1 cellular context compared by ENCODE assay signal in genomic region chr11:75035911-75036536, GRCh38.
TF ChIP-seq lines count a peak whose summit lies in the region.

No MANE protein-coding gene starts in this region.

TF ChIP-seq in SK-N-SH, 30 proteins besides CTCF, POLR2A, EP300 and RAD21 (continued from another document):
- TF ChIP-seq USF2 (IDR thresholded peaks at IDR 0.05; ENCODE audit: borderline replicate concordance, low read depth, low read length) (no peak), MXI1 (IDR thresholded peaks at IDR 0.05; ENCODE audit: low read depth, low read length) (no peak), SIN3A (IDR thresholded peaks at IDR 0.05; ENCODE audit: borderline replicate concordance, low read depth, low read length) (no peak), FOXM1 (IDR thresholded peaks at IDR 0.05; ENCODE audit: low read depth) (no peak), TAF1 (IDR thresholded peaks at IDR 0.05; ENCODE audit: borderline replicate concordance, low read depth, low read length) (no peak), RFX5 (IDR thresholded peaks at IDR 0.05; ENCODE audit: low read length) (no peak), GABPA (IDR thresholded peaks at IDR 0.05; ENCODE audit: low read depth) (no peak), SMC3 (IDR thresholded peaks at IDR 0.05; ENCODE audit: low read depth, low read length) (no peak), RXRA (IDR thresholded peaks at IDR 0.05; ENCODE audit: borderline replicate concordance, low read depth) (no peak), NFIC (IDR thresholded peaks at IDR 0.05; ENCODE audit: borderline replicate concordance) (no peak), TCF12 (IDR thresholded peaks at IDR 0.05) (no peak), USF1 (IDR thresholded peaks at IDR 0.05; ENCODE audit: borderline replicate concordance, low read depth) (no peak), MAX (IDR thresholded peaks at IDR 0.05; ENCODE audit: low read depth) (no peak), RCOR1 (IDR thresholded peaks at IDR 0.05; ENCODE audit: low read length) (no peak), JUND (IDR thresholded peaks at IDR 0.05) (no peak), YY1 (IDR thresholded peaks at IDR 0.05; ENCODE audit: low read depth) (no peak), MEF2A (IDR thresholded peaks at IDR 0.05; ENCODE audit: borderline replicate concordance, low read depth) (no peak)
- TF ChIP-seq, protein P1, sequence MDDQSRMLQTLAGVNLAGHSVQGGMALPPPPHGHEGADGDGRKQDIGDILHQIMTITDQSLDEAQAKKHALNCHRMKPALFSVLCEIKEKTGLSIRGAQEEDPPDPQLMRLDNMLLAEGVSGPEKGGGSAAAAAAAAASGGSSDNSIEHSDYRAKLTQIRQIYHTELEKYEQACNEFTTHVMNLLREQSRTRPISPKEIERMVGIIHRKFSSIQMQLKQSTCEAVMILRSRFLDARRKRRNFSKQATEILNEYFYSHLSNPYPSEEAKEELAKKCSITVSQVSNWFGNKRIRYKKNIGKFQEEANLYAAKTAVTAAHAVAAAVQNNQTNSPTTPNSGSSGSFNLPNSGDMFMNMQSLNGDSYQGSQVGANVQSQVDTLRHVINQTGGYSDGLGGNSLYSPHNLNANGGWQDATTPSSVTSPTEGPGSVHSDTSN (IDR thresholded peaks at IDR 0.05) = no peak
